Comparison of ENCODE assay signal across 7 cellular contexts in genomic region chr13:19525634-19526033, GRCh38.
DNase-seq lines count a peak whose midpoint lies in the region; ATAC-seq lines count a peak whose summit lies in the region.

No MANE protein-coding gene starts in this region.

- ATAC-seq in GM18498 (IDR thresholded peaks at IDR 0.05; ENCODE audit: unreplicated experiment) (peak; percentile 78), GM18907 (IDR thresholded peaks at IDR 0.05; ENCODE audit: unreplicated experiment) (peak; percentile 54), GM19463 (IDR thresholded peaks at IDR 0.05; ENCODE audit: unreplicated experiment) (peak; percentile 41), GM21576 (IDR thresholded peaks at IDR 0.05; ENCODE audit: unreplicated experiment) (peak; percentile 50), HG02763 (IDR thresholded peaks at IDR 0.05; ENCODE audit: unreplicated experiment) (peak; percentile 62), HG03039 (IDR thresholded peaks at IDR 0.05; ENCODE audit: unreplicated experiment) (peak; percentile 59)

- peak; percentile 7 for DNase-seq in MV-4-11 (lab: John Stamatoyannopoulos, UW)

Comparison
In these comparisons a context has a peak if more than half of its experiments do, and no peak if none do; other contexts are left out.
1. Peak in every context shown above with its lines: DNase-seq and ATAC-seq.